ENCODE assay signal across 24 cellular contexts in the genomic region with DNA sequence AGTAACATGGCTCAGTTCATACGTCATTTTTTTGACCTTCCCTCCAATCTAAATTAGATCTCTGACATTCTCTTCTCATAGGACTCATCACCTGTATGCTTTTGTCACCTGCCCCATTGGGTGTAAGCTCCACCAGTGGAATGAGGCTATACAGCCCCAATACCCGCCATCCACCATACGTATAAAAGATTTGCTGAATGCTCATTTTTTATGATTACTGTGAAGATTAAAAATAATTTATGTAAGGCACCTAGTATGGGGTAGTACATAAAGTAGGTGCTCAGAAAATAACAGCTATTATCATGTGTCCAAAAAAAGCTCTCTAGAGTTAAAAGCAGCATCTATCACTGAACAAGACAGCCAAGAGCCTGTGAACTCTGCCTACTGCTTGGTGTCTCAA. TPM values are rescaled to one million over a fixed set of nuclear protein-coding genes. Genes with fewer than 3 reads are reported as not detected.
"Had no signal": no experiment of that assay in that cellular context is flagged by ENCODE, and none has a peak within 500 bp of the region (broad histone marks: within the 10 kb centered on the region; RNA-seq: fewer than 3 reads in every experiment).

No MANE protein-coding gene starts in this region.

- H3K27me3 Mint-ChIP-seq: effector memory CD8-positive, alpha-beta T cell had no signal

- DNase-seq: effector CD8-positive, alpha-beta T cell; effector memory CD8-positive, alpha-beta T cell; erythroblast; esophagus squamous epithelium; foreskin fibroblast; foreskin melanocyte; gastrocnemius medialis; glutamatergic neuron; heart right ventricle; hippocampal formation; left cardiac atrium; left lung; left ventricle myocardium superior; lower lobe of right lung; mesenchymal stem cell; mucosa of descending colon; naive B cell had no signal

- ATAC-seq: effector memory CD8-positive, alpha-beta T cell; esophagus mucosa; gastrocnemius medialis; heart right ventricle; left cardiac atrium; left lung; left ventricle myocardium superior; lower lobe of right lung; mucosa of descending colon had no signal

- H3K4me3 Mint-ChIP-seq: effector memory CD8-positive, alpha-beta T cell; endodermal cell; mesothelial cell of epicardium; naive B cell had no signal

- H3K27ac Mint-ChIP-seq: endodermal cell, mesothelial cell of epicardium, naive B cell had no signal

- H3K4me1 Mint-ChIP-seq: endodermal cell, mesothelial cell of epicardium had no signal

- H3K9me3 Mint-ChIP-seq: effector memory CD8-positive, alpha-beta T cell; endodermal cell; mesothelial cell of epicardium; naive B cell had no signal

RNA-seq across cellular contexts. Expression of a gene that starts 36.7 kb away (rescaled TPM):
- total RNA-seq: esophagus mucosa, esophagus squamous epithelium, gastrocnemius medialis, kidney epithelial cell, lower leg skin, myocyte had no signal

RNA-seq across cellular contexts. Expression of a gene that starts 57.0 kb away (rescaled TPM):
- total RNA-seq: lung microvascular endothelial cell, mesothelial cell of epicardium, myocyte had no signal
